In genomic region chr7:114822844-114823243, GRCh38 we compare ENCODE assay signal across 1 cellular context.
TF ChIP-seq lines count a peak whose summit lies in the region.

No MANE protein-coding gene starts in this region.

TF ChIP-seq in GM23338, 12 proteins besides CTCF, POLR2A, EP300 and RAD21 (continued from another document):
- TF ChIP-seq ZNF462 (CRISPR knock-in tag; IDR thresholded peaks at IDR 0.05) (no peak), NANOG (IDR thresholded peaks at IDR 0.05; ENCODE audit: borderline replicate concordance) (no peak), ETS1 (IDR thresholded peaks at IDR 0.05) (no peak)
